ENCODE assay signal across 22 cellular contexts in genomic region chr3:28139967-28140634, GRCh38.
DNase-seq lines count a peak whose midpoint lies in the region; ATAC-seq, FAIRE-seq and TF ChIP-seq lines count a peak whose summit lies in the region.
"Had no signal": no experiment of that assay in that cellular context is flagged by ENCODE, and none has a peak within 500 bp of the region (broad histone marks: within the 10 kb centered on the region; RNA-seq: fewer than 3 reads in every experiment).

No MANE protein-coding gene starts in this region.

- BruUV-seq in HepG2 (replicated peaks; lab: Mats Ljungman, UMichigan): no TSS peak

- H3K27ac Mint-ChIP-seq in activated T-helper 2 cell treated with anti-CD3 and anti-CD28 coated beads, Interferon-gamma antibody, Interleukin-2, Interleukin-4, amounts not matched to agents 10 μg/mL and 5 μg/mL and 100 μg/mL, durations not matched to agents 14 hours and 24 hours and 36 hours: no peak overlapping the region
- H3K27ac Mint-ChIP-seq: activated CD4-positive, alpha-beta memory T cell treated with anti-CD3 and anti-CD28 coated beads for 36 hours; activated naive CD8-positive, alpha-beta T cell; brain; naive thymus-derived CD4-positive, alpha-beta T cell; T-helper 1 cell treated with Interleukin-12 subunit alpha and Interleukin-12 subunit beta and Interleukin-4 antibody, amounts not matched to agents 30 μg/mL and 1 μg/mL, for 36 hours had no signal

- H3K23ac ChIP-seq in mesenchymal stem cell (ENCODE audit: low read length in 2 of 2): no peak overlapping the region

- DNase-seq in HepG2 (ENCODE audit: low spot score) (peak; percentile 73), right lobe of liver (no peak), mesenchymal stem cell (no peak), iPS-NIHi7 (ENCODE audit: extremely low spot score) (no peak), NCI-H226 (no peak)
- DNase-seq in stimulated activated CD4-positive, alpha-beta T cell treated with anti-CD3 and anti-CD28 coated beads, Interleukin-4, amount 100 ng/mL, for 4 hours: no peak
- no peak for DNase-seq in activated T-helper 2 cell treated with anti-CD3 and anti-CD28 coated beads, Interferon-gamma antibody, Interleukin-2, Interleukin-4, amounts not matched to agents 10 μg/mL and 5 μg/mL and 100 μg/mL, durations not matched to agents 14 hours and 24 hours and 36 hours (ENCODE audit: low spot score)
- DNase-seq: activated CD4-positive, alpha-beta memory T cell treated with anti-CD3 and anti-CD28 coated beads for 36 hours; activated T-cell treated with anti-CD3 and anti-CD28 coated beads, Interleukin-2, amount 50 U/mL, for 4 hours; dermis blood vessel endothelial cell; DMS 273 treated with DMSO at 0.1 percent for 48 hours; mammary epithelial cell; naive thymus-derived CD4-positive, alpha-beta T cell; NCI-H187 treated with DMSO at 0.1 percent for 48 hours; SJCRH30 had no signal

- peaks cover 26% of the 10 kb centered on the region for H3K27me3 Mint-ChIP-seq in activated T-helper 2 cell treated with anti-CD3 and anti-CD28 coated beads, Interferon-gamma antibody, Interleukin-2, Interleukin-4, amounts not matched to agents 10 μg/mL and 5 μg/mL and 100 μg/mL, durations not matched to agents 14 hours and 24 hours and 36 hours (ENCODE audit: low read depth)
- H3K27me3 Mint-ChIP-seq: activated CD4-positive, alpha-beta memory T cell treated with anti-CD3 and anti-CD28 coated beads for 36 hours; activated naive CD8-positive, alpha-beta T cell; brain had no signal

- no peak for TF ChIP-seq CTCF in HepG2 (CRISPR knock-in tag; IDR thresholded peaks at IDR 0.05)
- TF ChIP-seq CTCF in right lobe of liver (IDR thresholded peaks at IDR 0.05): no peak

- ATAC-seq in HepG2: peak; percentile 90
- ATAC-seq in right lobe of liver: no peak
- peak; percentile 43 for ATAC-seq in esophagus mucosa
- ATAC-seq: activated T-cell treated with anti-CD3 and anti-CD28 coated beads, Interleukin-2, amount 50 U/mL, for 4 hours; naive thymus-derived CD4-positive, alpha-beta T cell had no signal

- H3K36me3 ChIP-seq in HepG2 (replicated peaks in 1 of 2; ENCODE audit: control insufficient read depth in 1 of 2, insufficient read depth in 2 of 2, low read length in 2 of 2) (no peaks in the 10 kb centered on the region), right lobe of liver (no peaks in the 10 kb centered on the region), mesenchymal stem cell (ENCODE audit: control insufficient read depth in 1 of 2, insufficient read depth in 2 of 2, low read depth in 1 of 2, low read length in 2 of 2) (no peaks in the 10 kb centered on the region)
- H3K36me3 ChIP-seq: ovary, SJCRH30 had no signal

- in situ Hi-C loops in HepG2 (cut with HindIII; ENCODE audit: extremely low pct_ligation_motif_present, low pct_unique_long_range_greater_than_20kb): no loop called here

- H3K14ac ChIP-seq in mesenchymal stem cell (ENCODE audit: low read length in 2 of 2): no peak overlapping the region

- H2BK15ac ChIP-seq in mesenchymal stem cell (ENCODE audit: low read depth, poor library complexity, severe bottlenecking): no peak overlapping the region

- no peaks in the 10 kb centered on the region for H3K79me1 ChIP-seq in mesenchymal stem cell (replicated peaks; ENCODE audit: low read length, poor library complexity, severe bottlenecking)

- no peak overlapping the region for H2AFZ ChIP-seq in HepG2 (ENCODE audit: low read length)
- H2AFZ ChIP-seq in mesenchymal stem cell (ENCODE audit: low read depth, low read length): no peak overlapping the region

- peak overlapping the region; percentile 38 for H3K4me2 ChIP-seq in HepG2 (ENCODE audit: low read depth, low read length)
- H3K4me2 ChIP-seq in mesenchymal stem cell (ENCODE audit: low read length, poor library complexity, severe bottlenecking): no peak overlapping the region

- 5% methylated on average over 5 of the region's 5 CpGs for WGBS in HepG2 (ENCODE audit: low lambda C conversion rate)
- WGBS in right lobe of liver (ENCODE audit: insufficient coverage, low coverage, low lambda C conversion rate, missing lambda C conversion rate): 49% methylated on average over 5 of the region's 5 CpGs
- 83% methylated on average over 3 of the region's 5 CpGs for WGBS in mesenchymal stem cell

- H3K79me2 ChIP-seq in HepG2 (ENCODE audit: insufficient read depth, low read length): no peaks in the 10 kb centered on the region

- TF ChIP-seq EP300 in HepG2 (IDR thresholded peaks at IDR 0.05; ENCODE audit: low read depth in 2 of 2, low read length in 2 of 2) (peak in 1 of 2 experiments; percentile 77; a peak in 2 of 4 replicates), HepG2 (CRISPR knock-in tag; IDR thresholded peaks at IDR 0.05; ENCODE audit: borderline replicate concordance) (peak; percentile 53; the same call in 1 of the 2 replicates)

- no peak for TF ChIP-seq RAD21 in HepG2 (CRISPR knock-in tag; IDR thresholded peaks at IDR 0.05)

- H3K4me1 ChIP-seq in HepG2 (ENCODE audit: insufficient read depth, low read length) (peaks cover 40% of the 10 kb centered on the region), right lobe of liver (no peaks in the 10 kb centered on the region), mesenchymal stem cell (ENCODE audit: control insufficient read depth, insufficient read depth, low read depth, low read length) (no peaks in the 10 kb centered on the region)
- H3K4me1 ChIP-seq: SJCRH30 had no signal

- H3K4me1 Mint-ChIP-seq in activated T-helper 2 cell treated with anti-CD3 and anti-CD28 coated beads, Interferon-gamma antibody, Interleukin-2, Interleukin-4, amounts not matched to agents 10 μg/mL and 5 μg/mL and 100 μg/mL, durations not matched to agents 14 hours and 24 hours and 36 hours (ENCODE audit: low read depth): no peaks in the 10 kb centered on the region
- H3K4me1 Mint-ChIP-seq: brain; naive thymus-derived CD4-positive, alpha-beta T cell had no signal

- intact Hi-C loops in HepG2 (cut with micrococcal nuclease; ENCODE audit: unreplicated experiment) (loop anchor here (1.0 kb wide), 1 partner anchor 101 kb away; the partner anchor contains the start of gene CMC1), right lobe of liver (cut with DNase I) (no loop called here)
- intact Hi-C loops in activated T-helper 2 cell treated with anti-CD3 and anti-CD28 coated beads, Interferon-gamma antibody, Interleukin-2, Interleukin-4, amounts not matched to agents 10 μg/mL and 5 μg/mL and 100 μg/mL, durations not matched to agents 14 hours and 24 hours and 36 hours (cut with micrococcal nuclease): no loop called here

- H3K4me3 ChIP-seq in HepG2 (replicated peaks in 1 of 3; ENCODE audit: insufficient read depth in 1 of 3, low read depth in 2 of 3, low read length in 3 of 3) (no peak overlapping the region), right lobe of liver (no peak overlapping the region), mesenchymal stem cell (ENCODE audit: insufficient read depth in 1 of 2, low read depth in 1 of 2, low read length in 2 of 2) (no peak overlapping the region)
- H3K4me3 ChIP-seq: ovary, SJCRH30 had no signal

- POLR2A ChIA-PET in HepG2 (lab: Yijun Ruan, JAX): interaction anchor here (1.0 to 2.2 kb wide), 3 partner anchors 25 to 100 kb away, joined by 3 to 7 read pairs (median 6); no protein-coding TSS in a partner anchor

- H4K8ac ChIP-seq in mesenchymal stem cell (ENCODE audit: low read length): no peak overlapping the region

- H3K9ac ChIP-seq in HepG2 (ENCODE audit: insufficient read depth, low read depth, low read length): no peak overlapping the region
- peak overlapping the region; percentile 18 for H3K9ac ChIP-seq in mesenchymal stem cell (ENCODE audit: low read length)

- no peak overlapping the region for H3K4me3 Mint-ChIP-seq in activated T-helper 2 cell treated with anti-CD3 and anti-CD28 coated beads, Interferon-gamma antibody, Interleukin-2, Interleukin-4, amounts not matched to agents 10 μg/mL and 5 μg/mL and 100 μg/mL, durations not matched to agents 14 hours and 24 hours and 36 hours (ENCODE audit: low read depth)
- H3K4me3 Mint-ChIP-seq: activated CD4-positive, alpha-beta memory T cell treated with anti-CD3 and anti-CD28 coated beads for 36 hours; activated naive CD8-positive, alpha-beta T cell; activated T-cell treated with anti-CD3 and anti-CD28 coated beads, Interleukin-2, amount 50 U/mL, for 4 hours; brain; naive thymus-derived CD4-positive, alpha-beta T cell; T-helper 1 cell treated with Interleukin-12 subunit alpha and Interleukin-12 subunit beta and Interleukin-4 antibody, amounts not matched to agents 30 μg/mL and 1 μg/mL, for 36 hours had no signal

- no peaks in the 10 kb centered on the region for H4K20me1 ChIP-seq in HepG2 (ENCODE audit: insufficient read depth, low read length)

- H3K18ac ChIP-seq in mesenchymal stem cell (ENCODE audit: low read depth in 1 of 2, low read length in 2 of 2): no peak overlapping the region

- H3K36me3 Mint-ChIP-seq in activated T-helper 2 cell treated with anti-CD3 and anti-CD28 coated beads, Interferon-gamma antibody, Interleukin-2, Interleukin-4, amounts not matched to agents 10 μg/mL and 5 μg/mL and 100 μg/mL, durations not matched to agents 14 hours and 24 hours and 36 hours (ENCODE audit: low read depth): no peaks in the 10 kb centered on the region
- H3K36me3 Mint-ChIP-seq: activated CD4-positive, alpha-beta memory T cell treated with anti-CD3 and anti-CD28 coated beads for 36 hours; activated naive CD8-positive, alpha-beta T cell; brain; naive thymus-derived CD4-positive, alpha-beta T cell had no signal

- no peak overlapping the region for H2AK5ac ChIP-seq in mesenchymal stem cell (ENCODE audit: low read length, severe bottlenecking)

- TF ChIP-seq POLR2A in HepG2 (IDR thresholded peaks at IDR 0.05; ENCODE audit: insufficient read depth in 1 of 2, low read depth in 2 of 2, low read length in 2 of 2) (no peak), right lobe of liver (IDR thresholded peaks at IDR 0.05) (no peak)

- H2BK5ac ChIP-seq in mesenchymal stem cell (ENCODE audit: low read depth, low read length, poor library complexity, severe bottlenecking): no peak overlapping the region

- FAIRE-seq in HepG2 (lab: Jason Lieb, UNC): no peak
- FAIRE-seq: GM12892 had no signal

- CTCF ChIA-PET in HepG2 (lab: Yijun Ruan, JAX; ENCODE audit: low intra/inter-chr PET ratio, low total read pairs): no interaction called here

- H3K9me3 Mint-ChIP-seq in activated T-helper 2 cell treated with anti-CD3 and anti-CD28 coated beads, Interferon-gamma antibody, Interleukin-2, Interleukin-4, amounts not matched to agents 10 μg/mL and 5 μg/mL and 100 μg/mL, durations not matched to agents 14 hours and 24 hours and 36 hours: no peaks in the 10 kb centered on the region
- H3K9me3 Mint-ChIP-seq: activated CD4-positive, alpha-beta memory T cell treated with anti-CD3 and anti-CD28 coated beads for 36 hours; activated T-cell treated with anti-CD3 and anti-CD28 coated beads, Interleukin-2, amount 50 U/mL, for 4 hours; brain; T-helper 1 cell treated with Interleukin-12 subunit alpha and Interleukin-12 subunit beta and Interleukin-4 antibody, amounts not matched to agents 30 μg/mL and 1 μg/mL, for 36 hours had no signal

- no peak overlapping the region for H2BK120ac ChIP-seq in mesenchymal stem cell (ENCODE audit: low read depth, low read length)

- H3K4ac ChIP-seq in mesenchymal stem cell (ENCODE audit: low read depth in 1 of 2, low read length in 2 of 2): no peak overlapping the region

- no peak overlapping the region for H2BK12ac ChIP-seq in mesenchymal stem cell (ENCODE audit: low read length in 2 of 2)

- H3K27me3 ChIP-seq in HepG2 (ENCODE audit: control insufficient read depth in 1 of 2, insufficient read depth in 2 of 2, low read length in 2 of 2) (no peaks in the 10 kb centered on the region), right lobe of liver (no peaks in the 10 kb centered on the region), mesenchymal stem cell (ENCODE audit: control insufficient read depth in 1 of 2, insufficient read depth in 1 of 2, low read length in 2 of 2) (no peaks in the 10 kb centered on the region)
- H3K27me3 ChIP-seq: ovary, SJCRH30 had no signal

- H3K27ac ChIP-seq in HepG2 (ENCODE audit: extremely low read length, insufficient read depth, low read length) (no peak overlapping the region), right lobe of liver (no peak overlapping the region), mesenchymal stem cell (ENCODE audit: low read length, poor library complexity, severe bottlenecking) (no peak overlapping the region)
- H3K27ac ChIP-seq: ovary, SJCRH30, VCaP had no signal

- no peak overlapping the region for H4K91ac ChIP-seq in mesenchymal stem cell (ENCODE audit: low read length)

- H3K9me3 ChIP-seq in HepG2 (ENCODE audit: low read length) (no peaks in the 10 kb centered on the region), right lobe of liver (no peaks in the 10 kb centered on the region), mesenchymal stem cell (ENCODE audit: control insufficient read depth, low read length) (no peaks in the 10 kb centered on the region)
- H3K9me3 ChIP-seq: ovary, SJCRH30 had no signal

Comparison
In these comparisons a context has a peak if more than half of its experiments do, and no peak if none do; other contexts are left out.
1. ATAC-seq: peak in HepG2 (single experiment) and esophagus mucosa (single experiment); none in right lobe of liver (0 of 4).